ENCODE assay signal across 11 cellular contexts in genomic region chr7:130493275-130493868, GRCh38. TPM values are rescaled to one million over a fixed set of nuclear protein-coding genes. Genes with fewer than 3 reads are reported as not detected.
DNase-seq lines count a peak whose midpoint lies in the region; ATAC-seq, FAIRE-seq and TF ChIP-seq lines count a peak whose summit lies in the region.
"Had no signal": no experiment of that assay in that cellular context is flagged by ENCODE, and none has a peak within 500 bp of the region (broad histone marks: within the 10 kb centered on the region; RNA-seq: fewer than 3 reads in every experiment).

No MANE protein-coding gene starts in this region.

- H3K4me3 ChIP-seq in bronchial epithelial cell (ENCODE audit: low read depth, low read length) (peak overlapping the region; percentile 9), muscle layer of colon (ENCODE audit: low read depth in 1 of 2, low read length in 2 of 2) (peak overlapping the region in 1 of 2 donors; percentile 64)
- H3K4me3 ChIP-seq: colonic mucosa had no signal

- intact Hi-C loops in natural killer cell (cut with micrococcal nuclease) = no loop called here

- no peaks in the 10 kb centered on the region for H3K36me3 Mint-ChIP-seq in natural killer cell treated with Interleukin-12 subunit alpha and Interleukin-12 subunit beta and Interleukin-15 and Interleukin-18, amount 100 ng/mL, for 72 hours
- no peaks in the 10 kb centered on the region for H3K36me3 Mint-ChIP-seq in natural killer cell

- peaks cover 21 to 22% of the 10 kb centered on the region in 2 donors for H3K27me3 Mint-ChIP-seq in natural killer cell treated with Interleukin-12 subunit alpha and Interleukin-12 subunit beta and Interleukin-15 and Interleukin-18, amount 100 ng/mL, for 72 hours
- peaks cover 38 to 45% of the 10 kb centered on the region in 2 donors for H3K27me3 Mint-ChIP-seq in natural killer cell (ENCODE audit: low read depth in 2 of 2)

- no peak overlapping the region for H3K27ac Mint-ChIP-seq in natural killer cell treated with Interleukin-12 subunit alpha and Interleukin-12 subunit beta and Interleukin-15 and Interleukin-18, amount 100 ng/mL, for 72 hours
- no peak overlapping the region for H3K27ac Mint-ChIP-seq in natural killer cell

- ATAC-seq in natural killer cell treated with Interleukin-12 subunit alpha and Interleukin-12 subunit beta and Interleukin-15 and Interleukin-18, amount 100 ng/mL, for 72 hours = no peak
- ATAC-seq in natural killer cell (no peak), GM19023 (IDR thresholded peaks at IDR 0.05; ENCODE audit: unreplicated experiment) (no peak)

- peaks cover 15% of the 10 kb centered on the region for H3K4me1 ChIP-seq in muscle layer of colon (ENCODE audit: insufficient read depth, low read length)
- H3K4me1 ChIP-seq: colonic mucosa had no signal

- H3K27me3 ChIP-seq in bronchial epithelial cell (ENCODE audit: control insufficient read depth, insufficient read depth, low read length) = no peaks in the 10 kb centered on the region
- peaks cover 4 to 16% of the 10 kb centered on the region in 2 donors for H3K27me3 ChIP-seq in muscle layer of colon (ENCODE audit: control insufficient read depth in 1 of 2, insufficient read depth in 2 of 2, low read length in 2 of 2)
- H3K27me3 ChIP-seq: colonic mucosa, transverse colon had no signal

- H3K4me1 Mint-ChIP-seq in natural killer cell treated with Interleukin-12 subunit alpha and Interleukin-12 subunit beta and Interleukin-15 and Interleukin-18, amount 100 ng/mL, for 72 hours (ENCODE audit: low read depth in 2 of 2) = peaks cover 6 to 9% of the 10 kb centered on the region in 2 donors
- H3K4me1 Mint-ChIP-seq in natural killer cell = peaks cover 0 to 15% of the 10 kb centered on the region in 2 donors

- no peak for DNase-seq in natural killer cell treated with Interleukin-12 subunit alpha and Interleukin-12 subunit beta and Interleukin-15 and Interleukin-18, amount 100 ng/mL, for 72 hours (ENCODE audit: low spot score)
- DNase-seq in natural killer cell (no peak), bronchial epithelial cell (ENCODE audit: low read depth) (no peak), T1000 (lab: John Stamatoyannopoulos, UW) (no peak), GDM1 (lab: John Stamatoyannopoulos, UW) (no peak), NCI-H1436 (lab: John Stamatoyannopoulos, UW) (no peak)
- DNase-seq: colonic mucosa, transverse colon had no signal

- TF ChIP-seq CTCF in natural killer cell (IDR thresholded peaks at IDR 0.05) (no peak), bronchial epithelial cell (IDR thresholded peaks at IDR 0.05; ENCODE audit: insufficient read depth, low read length, severe bottlenecking) (no peak)

- peak overlapping the region; percentile 17 for H3K4me3 Mint-ChIP-seq in natural killer cell treated with Interleukin-12 subunit alpha and Interleukin-12 subunit beta and Interleukin-15 and Interleukin-18, amount 100 ng/mL, for 72 hours
- no peak overlapping the region for H3K4me3 Mint-ChIP-seq in natural killer cell

- no peaks in the 10 kb centered on the region for H3K9me3 ChIP-seq in muscle layer of colon (ENCODE audit: low read length)
- H3K9me3 ChIP-seq: colonic mucosa, transverse colon had no signal

- peak overlapping the region; percentile 29 for H3K27ac ChIP-seq in muscle layer of colon (ENCODE audit: low read depth, low read length)
- H3K27ac ChIP-seq: colonic mucosa, transverse colon had no signal

- no peaks in the 10 kb centered on the region for H3K9me3 Mint-ChIP-seq in natural killer cell treated with Interleukin-12 subunit alpha and Interleukin-12 subunit beta and Interleukin-15 and Interleukin-18, amount 100 ng/mL, for 72 hours
- no peaks in the 10 kb centered on the region for H3K9me3 Mint-ChIP-seq in natural killer cell

- H3K9ac ChIP-seq in muscle layer of colon (ENCODE audit: low read length) = no peak overlapping the region

- H3K36me3 ChIP-seq in bronchial epithelial cell (ENCODE audit: control insufficient read depth, insufficient read depth, low read length) (no peaks in the 10 kb centered on the region), muscle layer of colon (ENCODE audit: insufficient read depth, low read length) (no peaks in the 10 kb centered on the region)
- H3K36me3 ChIP-seq: colonic mucosa, transverse colon had no signal

- no peak for FAIRE-seq in bronchial epithelial cell (lab: Jason Lieb, UNC)
- FAIRE-seq: TTC549 had no signal

RNA-seq across cellular contexts. Expression of gene MEST, which starts 1.5 kb away (rescaled TPM):
- 1 to 10 TPM in 1 of 2 donors, under 1 TPM in 1; 0.73 to 1.3 TPM for total RNA-seq in natural killer cell treated with Interleukin-12 subunit alpha and Interleukin-12 subunit beta and Interleukin-15 and Interleukin-18, amount 100 ng/mL, for 72 hours
- total RNA-seq in natural killer cell = 1 to 10 TPM in 1 of 3 donors, under 1 TPM in 2; 0.55 to 2.2 (median 0.70) TPM
- total RNA-seq in bronchial epithelial cell = 6.4 and 11.8 TPM in 2 replicates

RNA-seq across cellular contexts. Expression of gene CEP41, which starts 52.6 kb away (rescaled TPM):
- 10 to 100 TPM; 11.3 to 17.7 TPM for total RNA-seq in natural killer cell treated with Interleukin-12 subunit alpha and Interleukin-12 subunit beta and Interleukin-15 and Interleukin-18, amount 100 ng/mL, for 72 hours
- total RNA-seq in natural killer cell = 10 to 100 TPM in 2 of 3 donors, 1 to 10 TPM in 1; 8.7 to 14.2 (median 11.2) TPM
- 3.1 and 4.2 TPM in 2 replicates for total RNA-seq in bronchial epithelial cell
